Comparison of ENCODE assay signal across 9 cellular contexts in the genomic region with DNA sequence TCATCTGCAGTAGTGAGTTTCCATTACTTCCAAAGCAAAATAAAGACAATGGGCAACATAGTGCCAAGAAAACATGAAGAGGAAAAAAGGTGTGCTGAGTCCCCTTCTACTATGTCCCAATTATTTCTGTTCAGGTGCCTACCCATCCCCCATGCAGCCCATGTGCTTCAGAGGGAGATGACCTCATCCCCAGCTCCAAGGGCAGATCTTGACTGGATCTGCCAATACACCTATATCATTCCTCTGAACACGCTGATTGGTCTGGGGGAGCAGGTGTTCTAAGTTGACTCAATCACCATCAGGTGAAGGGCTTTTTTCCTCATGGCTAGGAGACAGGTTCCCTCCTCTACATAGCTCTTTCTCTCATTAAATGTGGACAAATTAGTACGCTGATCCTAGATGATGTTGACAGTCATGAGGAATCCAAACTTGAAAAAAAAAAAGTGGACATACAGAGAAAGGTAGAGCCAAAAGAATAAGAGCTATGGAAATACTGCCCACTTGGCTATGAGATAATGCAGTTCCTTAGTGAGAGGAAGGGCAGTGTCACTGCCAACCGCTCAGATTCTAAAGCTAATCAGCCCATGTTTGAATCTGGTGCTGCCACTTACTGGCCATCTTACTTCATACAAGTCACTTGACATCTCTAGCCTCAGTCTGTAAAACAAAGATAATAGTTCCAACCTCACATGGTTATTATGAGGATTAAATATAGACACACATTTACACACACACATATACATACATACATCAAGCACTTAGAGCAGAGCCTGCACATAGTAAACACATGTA. TPM values are rescaled to one million over a fixed set of nuclear protein-coding genes. Genes with fewer than 3 reads are reported as not detected.
A peak's percentile ranks its signal among the peaks of the same experiment; 100 is the strongest.
DNase-seq lines count a peak whose midpoint lies in the region; ATAC-seq, FAIRE-seq and TF ChIP-seq lines count a peak whose summit lies in the region.
"Had no signal": no experiment of that assay in that cellular context is flagged by ENCODE, and none has a peak within 500 bp of the region (broad histone marks: within the 10 kb centered on the region; RNA-seq: fewer than 3 reads in every experiment).

No MANE protein-coding gene starts in this region.

- H3K9me3 Mint-ChIP-seq in immature natural killer cell = no peaks in the 10 kb centered on the region

- no peaks in the 10 kb centered on the region for H3K27me3 ChIP-seq in bronchial epithelial cell (ENCODE audit: control insufficient read depth, insufficient read depth, low read length)
- H3K27me3 ChIP-seq in right lobe of liver = no peaks in the 10 kb centered on the region
- no peaks in the 10 kb centered on the region for H3K27me3 ChIP-seq in Peyer's patch

- H3K27ac Mint-ChIP-seq in immature natural killer cell = no peak overlapping the region

- H3K9me3 ChIP-seq in right lobe of liver (no peaks in the 10 kb centered on the region), Peyer's patch (no peaks in the 10 kb centered on the region)

- H3K4me1 ChIP-seq in right lobe of liver (no peaks in the 10 kb centered on the region), Peyer's patch (no peaks in the 10 kb centered on the region)

- peak; percentile 52 for TF ChIP-seq CTCF in D721Med (IDR thresholded peaks at IDR 0.05; ENCODE audit: insufficient read depth, missing control alignments)
- peak; percentile 32 for TF ChIP-seq CTCF in bronchial epithelial cell (IDR thresholded peaks at IDR 0.05; ENCODE audit: insufficient read depth, low read length, severe bottlenecking)
- peak in 1 of 4 donors; percentile 22 for TF ChIP-seq CTCF in right lobe of liver (IDR thresholded peaks at IDR 0.05)
- TF ChIP-seq CTCF in Peyer's patch (IDR thresholded peaks at IDR 0.05) = peak in 2 of 6 experiments; percentile 18 to 25

- H3K4me3 ChIP-seq in bronchial epithelial cell (ENCODE audit: low read depth, low read length) (no peak overlapping the region), right lobe of liver (no peak overlapping the region), Peyer's patch (no peak overlapping the region)

- H3K36me3 ChIP-seq in bronchial epithelial cell (ENCODE audit: control insufficient read depth, insufficient read depth, low read length) = no peaks in the 10 kb centered on the region
- H3K36me3 ChIP-seq in right lobe of liver = peaks cover 0 to 4% (median 0%) of the 10 kb centered on the region in 4 donors
- H3K36me3 ChIP-seq in Peyer's patch = peaks cover 0 to 49% (median 0%) of the 10 kb centered on the region in 3 donors

- no peak for FAIRE-seq in D721Med (lab: Jason Lieb, UNC)
- FAIRE-seq in bronchial epithelial cell (lab: Jason Lieb, UNC) = no peak

- ATAC-seq in right lobe of liver (peak; percentile 47 to 72 (median 61)), HG03139 (IDR thresholded peaks at IDR 0.05; ENCODE audit: unreplicated experiment) (no peak)

- 80% methylated on average over 3 of the region's 3 CpGs for WGBS in right lobe of liver (ENCODE audit: insufficient coverage, low coverage, low lambda C conversion rate, missing lambda C conversion rate)

- no peak for DNase-seq in D721Med (ENCODE audit: insufficient read length, low spot score)
- DNase-seq in NCI-H2029 treated with DMSO at 0.1 percent for 48 hours (lab: John Stamatoyannopoulos, UW) = peak; percentile 98
- DNase-seq in bronchial epithelial cell (ENCODE audit: low read depth) = peak; percentile 46
- DNase-seq in right lobe of liver = no peak
- DNase-seq in Peyer's patch = no peak
- no peak for DNase-seq in activated naive CD4-positive, alpha-beta T cell treated with anti-CD3 and anti-CD28 coated beads, Interleukin-2, amount 50 U/mL, for 16 hours
- DNase-seq in immature natural killer cell = no peak
- DNase-seq: activated CD4-positive, alpha-beta T cell treated with anti-CD3 and anti-CD28 coated beads for 1 hour had no signal

- intact Hi-C loops in right lobe of liver (cut with DNase I) = no loop called here

- H3K36me3 Mint-ChIP-seq in immature natural killer cell = no peaks in the 10 kb centered on the region

- H3K27ac ChIP-seq in right lobe of liver (no peak overlapping the region), Peyer's patch (no peak overlapping the region)

- no peak overlapping the region for H3K4me3 Mint-ChIP-seq in immature natural killer cell

- H3K4me1 Mint-ChIP-seq in immature natural killer cell = no peaks in the 10 kb centered on the region

- H3K27me3 Mint-ChIP-seq in immature natural killer cell (ENCODE audit: low read depth in 3 of 3) = no peaks in the 10 kb centered on the region

- TF ChIP-seq POLR2A in right lobe of liver (IDR thresholded peaks at IDR 0.05) (no peak), Peyer's patch (IDR thresholded peaks at IDR 0.05) (no peak)

RNA-seq across cellular contexts. Expression of a gene that starts 23.1 kb away (rescaled TPM):
- total RNA-seq in bronchial epithelial cell (12.4 and 14.8 TPM in 2 replicates), right lobe of liver (1 to 10 TPM; 2.6 to 9.3 (median 4.1) TPM), Peyer's patch (100 to 1,000 TPM in 2 of 4 donors, 10 to 100 TPM in 2; 81.7 to 194 (median 104) TPM)
- 1 to 10 TPM in 2 of 3 donors, under 1 TPM in 1; 0.62 to 1.9 (median 1.4) TPM for polyA plus RNA-seq in immature natural killer cell

Comparison
In these comparisons a context has a peak if more than half of its experiments do, and no peak if none do; other contexts are left out.
1. DNase-seq: peak in NCI-H2029 treated with DMSO at 0.1 percent for 48 hours (single experiment) and bronchial epithelial cell (single experiment); none in D721Med (single experiment), right lobe of liver (0 of 3), Peyer's patch (0 of 3), activated naive CD4-positive, alpha-beta T cell treated with anti-CD3 and anti-CD28 coated beads, Interleukin-2, amount 50 U/mL, for 16 hours (single experiment) and immature natural killer cell (0 of 3).